Comparison of ENCODE assay signal across 1 cellular context in genomic region chr3:56131976-56132590, GRCh38.
TF ChIP-seq lines count a peak whose summit lies in the region.

No MANE protein-coding gene starts in this region.

TF ChIP-seq in GM23338, 12 proteins besides CTCF, POLR2A, EP300 and RAD21:
- TF ChIP-seq ZNF462 (CRISPR knock-in tag; IDR thresholded peaks at IDR 0.05) (no peak), EZH2phosphoT487 (IDR thresholded peaks at IDR 0.05; ENCODE audit: unreplicated experiment) (no peak), ETS1 (IDR thresholded peaks at IDR 0.05) (no peak), ZNF331 (CRISPR knock-in tag; IDR thresholded peaks at IDR 0.05; ENCODE audit: low read depth) (no peak), ZNF114 (CRISPR knock-in tag; IDR thresholded peaks at IDR 0.05) (no peak), NANOG (IDR thresholded peaks at IDR 0.05; ENCODE audit: borderline replicate concordance) (no peak), STAT1 (IDR thresholded peaks at IDR 0.05; ENCODE audit: unreplicated experiment) (no peak), EZH2 (IDR thresholded peaks at IDR 0.05; ENCODE audit: low read depth, unreplicated experiment) (no peak), REST (IDR thresholded peaks at IDR 0.05; ENCODE audit: unreplicated experiment) (no peak), JUNB (IDR thresholded peaks at IDR 0.05; ENCODE audit: unreplicated experiment) (no peak), CREB1 (CRISPR knock-in tag; IDR thresholded peaks at IDR 0.05; ENCODE audit: low read depth) (no peak), POLR2AphosphoS5 (IDR thresholded peaks at IDR 0.05; ENCODE audit: low read depth) (no peak)
